In genomic region chr18:78849458-78849857, GRCh38 we compare ENCODE assay signal across 6 cellular contexts.
"Had no signal": no experiment of that assay in that cellular context is flagged by ENCODE, and none has a peak within 500 bp of the region (broad histone marks: within the 10 kb centered on the region; RNA-seq: fewer than 3 reads in every experiment).

No MANE protein-coding gene starts in this region.

- H3K4me3 ChIP-seq: K562 had no signal

- DNase-seq: IMR-90, KBM-7, KG1 had no signal

- FAIRE-seq: HTR-8/SVneo, K562 had no signal

- ATAC-seq: K562 had no signal

- H3K27ac ChIP-seq: HL-60 had no signal
